24 cellular contexts compared by ENCODE assay signal in the genomic region with DNA sequence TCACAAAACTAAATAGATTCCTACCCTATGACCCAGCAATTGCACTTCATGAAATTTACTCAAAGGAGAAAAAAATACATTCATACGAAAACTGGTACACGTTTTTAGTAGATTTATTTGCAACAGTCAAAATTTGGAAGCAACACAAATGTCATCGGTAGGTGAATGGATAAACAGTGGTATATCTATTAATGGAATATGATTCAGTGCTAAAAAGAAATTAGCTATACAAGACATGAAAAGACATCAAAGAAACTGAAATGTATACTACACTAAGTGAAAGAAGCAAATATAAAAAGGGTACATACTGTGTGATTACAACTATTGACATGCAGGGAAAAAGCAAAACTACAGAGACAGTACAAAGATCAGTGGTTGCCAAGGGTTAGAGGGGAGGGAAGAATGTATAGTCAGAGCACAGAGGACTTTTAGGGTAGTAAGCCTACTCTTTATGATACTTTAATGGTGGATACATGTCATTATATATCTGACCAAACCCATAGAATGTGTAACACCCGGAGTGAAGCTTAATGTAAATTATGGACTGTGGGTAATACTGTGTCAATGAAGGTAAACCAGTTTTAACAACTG. TPM values are rescaled to one million over a fixed set of nuclear protein-coding genes. Genes with fewer than 3 reads are reported as not detected.
A peak's percentile ranks its signal among the peaks of the same experiment; 100 is the strongest.
DNase-seq lines count a peak whose midpoint lies in the region; ATAC-seq, FAIRE-seq and TF ChIP-seq lines count a peak whose summit lies in the region.
"Had no signal": no experiment of that assay in that cellular context is flagged by ENCODE, and none has a peak within 500 bp of the region (broad histone marks: within the 10 kb centered on the region; RNA-seq: fewer than 3 reads in every experiment).

No MANE protein-coding gene starts in this region.

- no peaks in the 10 kb centered on the region for H3K36me3 ChIP-seq in CD8-positive, alpha-beta T cell (ENCODE audit: insufficient read depth, low read length)
- H3K36me3 ChIP-seq in gastrocnemius medialis: no peaks in the 10 kb centered on the region
- H3K36me3 ChIP-seq: BE2C had no signal

- peaks cover 25% of the 10 kb centered on the region for H3K4me1 ChIP-seq in CD8-positive, alpha-beta T cell (ENCODE audit: insufficient read depth, low read length)
- peaks cover 34 to 40% of the 10 kb centered on the region in 2 donors for H3K4me1 ChIP-seq in gastrocnemius medialis
- H3K4me1 ChIP-seq: BE2C, Caco-2 had no signal

- no peaks in the 10 kb centered on the region for H3K9me3 ChIP-seq in CD8-positive, alpha-beta T cell (ENCODE audit: low read length)
- no peaks in the 10 kb centered on the region for H3K9me3 ChIP-seq in gastrocnemius medialis
- H3K9me3 ChIP-seq: A549, BE2C, Caco-2 had no signal

- FAIRE-seq in GM12891 (lab: Jason Lieb, UNC): no peak
- FAIRE-seq: A549, GM19239, H1 had no signal

- peaks cover 24% of the 10 kb centered on the region for H3K9me3 Mint-ChIP-seq in activated naive CD8-positive, alpha-beta T cell (ENCODE audit: low read depth)
- peaks cover 32% of the 10 kb centered on the region for H3K9me3 Mint-ChIP-seq in activated naive CD8-positive, alpha-beta T cell treated with anti-CD3 and anti-CD28 coated beads for 36 hours
- H3K9me3 Mint-ChIP-seq in CD8-positive, alpha-beta T cell: peaks cover 37% of the 10 kb centered on the region
- peaks cover 40% of the 10 kb centered on the region for H3K9me3 Mint-ChIP-seq in T-helper 2 cell treated with Interferon-gamma antibody and Interleukin-4, amounts not matched to agents 5 μg/mL and 100 μg/mL, for 36 hours

- no peak overlapping the region for H3K27ac ChIP-seq in CD8-positive, alpha-beta T cell (ENCODE audit: low read depth, low read length)
- H3K27ac ChIP-seq in gastrocnemius medialis: peak overlapping the region in 3 of 4 donors; percentile 5 to 30 (median 12)
- H3K27ac ChIP-seq: A549; BLaER1 treated with 17β-estradiol and CSF1 and Interleukin-3, amounts not matched to agents 10 nM and 100 nM; GM23248 had no signal

- peaks cover 35% of the 10 kb centered on the region for H3K4me1 Mint-ChIP-seq in activated naive CD8-positive, alpha-beta T cell (ENCODE audit: low read depth)
- H3K4me1 Mint-ChIP-seq in activated naive CD8-positive, alpha-beta T cell treated with anti-CD3 and anti-CD28 coated beads for 36 hours: peaks cover 32% of the 10 kb centered on the region
- H3K4me1 Mint-ChIP-seq in CD8-positive, alpha-beta T cell (ENCODE audit: low read depth): peaks cover 56% of the 10 kb centered on the region
- peaks cover 27% of the 10 kb centered on the region for H3K4me1 Mint-ChIP-seq in T-helper 2 cell treated with Interferon-gamma antibody and Interleukin-4, amounts not matched to agents 5 μg/mL and 100 μg/mL, for 36 hours (ENCODE audit: low read depth)

- DNase-seq in activated naive CD8-positive, alpha-beta T cell treated with anti-CD3 and anti-CD28 coated beads for 36 hours: no peak
- DNase-seq in CD8-positive, alpha-beta T cell: no peak
- no peak for DNase-seq in left colon
- DNase-seq in gastrocnemius medialis: no peak
- no peak for DNase-seq in T-helper 2 cell treated with Interferon-gamma antibody and Interleukin-4, amounts not matched to agents 5 μg/mL and 100 μg/mL, for 36 hours (ENCODE audit: low spot score)
- DNase-seq in SW 1271 (lab: John Stamatoyannopoulos, UW): no peak
- DNase-seq in GM12891 (ENCODE audit: insufficient read length, low spot score): no peak
- DNase-seq: 8988T; ACHN; AML-193; BE2C; Caco-2; CD4-positive, alpha-beta memory T cell; DMS153; DND-41; GM23248; H7; HCEC 1CT had no signal

- no peaks in the 10 kb centered on the region for H3K27me3 Mint-ChIP-seq in activated naive CD8-positive, alpha-beta T cell
- H3K27me3 Mint-ChIP-seq in activated naive CD8-positive, alpha-beta T cell treated with anti-CD3 and anti-CD28 coated beads for 36 hours: no peaks in the 10 kb centered on the region
- no peaks in the 10 kb centered on the region for H3K27me3 Mint-ChIP-seq in CD8-positive, alpha-beta T cell (ENCODE audit: low read depth)
- no peaks in the 10 kb centered on the region for H3K27me3 Mint-ChIP-seq in T-helper 2 cell treated with Interferon-gamma antibody and Interleukin-4, amounts not matched to agents 5 μg/mL and 100 μg/mL, for 36 hours (ENCODE audit: low read depth)
- H3K27me3 Mint-ChIP-seq: CD4-positive, alpha-beta memory T cell had no signal

- intact Hi-C loops in CD8-positive, alpha-beta T cell (cut with DNase I, micrococcal nuclease): loop anchor here (2.0 to 5.0 kb wide), 2 partner anchors 31 to 35 kb away; a partner anchor contains a TSS
- intact Hi-C loops in left colon (cut with DNase I, micrococcal nuclease): no loop called here
- intact Hi-C loops in gastrocnemius medialis (cut with DNase I; ENCODE audit: low total_unique reads): no loop called here

- no peak overlapping the region for H3K4me3 Mint-ChIP-seq in activated naive CD8-positive, alpha-beta T cell
- no peak overlapping the region for H3K4me3 Mint-ChIP-seq in activated naive CD8-positive, alpha-beta T cell treated with anti-CD3 and anti-CD28 coated beads for 36 hours
- no peak overlapping the region for H3K4me3 Mint-ChIP-seq in CD8-positive, alpha-beta T cell
- H3K4me3 Mint-ChIP-seq in T-helper 2 cell treated with Interferon-gamma antibody and Interleukin-4, amounts not matched to agents 5 μg/mL and 100 μg/mL, for 36 hours: no peak overlapping the region
- H3K4me3 Mint-ChIP-seq: CD14-positive monocyte; CD4-positive, alpha-beta memory T cell had no signal

- H3K4me3 ChIP-seq in CD8-positive, alpha-beta T cell (ENCODE audit: low read depth, low read length): no peak overlapping the region
- H3K4me3 ChIP-seq in gastrocnemius medialis: no peak overlapping the region
- H3K4me3 ChIP-seq: A549; BLaER1 treated with 17β-estradiol and CSF1 and Interleukin-3, amounts not matched to agents 10 nM and 100 nM; GM23248 had no signal

- POLR2A ChIA-PET in CD8-positive, alpha-beta T cell (lab: Charles Lee): no interaction called here

- peaks cover 19% of the 10 kb centered on the region for H3K36me3 Mint-ChIP-seq in activated naive CD8-positive, alpha-beta T cell
- peaks cover 54% of the 10 kb centered on the region for H3K36me3 Mint-ChIP-seq in activated naive CD8-positive, alpha-beta T cell treated with anti-CD3 and anti-CD28 coated beads for 36 hours
- H3K36me3 Mint-ChIP-seq in CD8-positive, alpha-beta T cell: peaks cover 42% of the 10 kb centered on the region
- H3K36me3 Mint-ChIP-seq in T-helper 2 cell treated with Interferon-gamma antibody and Interleukin-4, amounts not matched to agents 5 μg/mL and 100 μg/mL, for 36 hours (ENCODE audit: low read depth): peaks cover 52% of the 10 kb centered on the region

- TF ChIP-seq CTCF in CD8-positive, alpha-beta T cell (IDR thresholded peaks at IDR 0.05): no peak
- TF ChIP-seq CTCF in gastrocnemius medialis (IDR thresholded peaks at IDR 0.05 in 4 of 5, conservative IDR thresholded peaks at IDR 0.05 in 1 of 5): no peak

- CTCF ChIA-PET in CD8-positive, alpha-beta T cell (lab: Charles Lee): interaction anchor here (1.9 kb wide), 1 partner anchor 34 kb away, joined by 8 read pairs; no protein-coding TSS in a partner anchor

- peak overlapping the region; percentile 13 for H3K27ac Mint-ChIP-seq in activated naive CD8-positive, alpha-beta T cell
- no peak overlapping the region for H3K27ac Mint-ChIP-seq in activated naive CD8-positive, alpha-beta T cell treated with anti-CD3 and anti-CD28 coated beads for 36 hours
- H3K27ac Mint-ChIP-seq in CD8-positive, alpha-beta T cell: peak overlapping the region; percentile 8
- no peak overlapping the region for H3K27ac Mint-ChIP-seq in T-helper 2 cell treated with Interferon-gamma antibody and Interleukin-4, amounts not matched to agents 5 μg/mL and 100 μg/mL, for 36 hours
- H3K27ac Mint-ChIP-seq: CD14-positive monocyte had no signal

- TF ChIP-seq POLR2A in gastrocnemius medialis (IDR thresholded peaks at IDR 0.05): no peak
- no peak for TF ChIP-seq POLR2A in GM12891 (IDR thresholded peaks at IDR 0.05; ENCODE audit: low read depth, low read length)

- no peak for ATAC-seq in CD8-positive, alpha-beta T cell
- ATAC-seq in left colon: peak; percentile 76
- ATAC-seq in gastrocnemius medialis: no peak
- ATAC-seq: A549 had no signal

- H3K27me3 ChIP-seq in CD8-positive, alpha-beta T cell (ENCODE audit: insufficient read depth, low read length): no peaks in the 10 kb centered on the region
- no peaks in the 10 kb centered on the region for H3K27me3 ChIP-seq in gastrocnemius medialis
- H3K27me3 ChIP-seq: BE2C; BLaER1 treated with 17β-estradiol and CSF1 and Interleukin-3, amounts not matched to agents 10 nM and 100 nM had no signal

- in situ Hi-C loops in gastrocnemius medialis (cut with MboI; ENCODE audit: low sequenced_read_pairs in 4 of 4): no loop called here

TF ChIP-seq in GM12891, 5 proteins besides CTCF, POLR2A, EP300 and RAD21:
- no peak for TF ChIP-seq SPI1 (IDR thresholded peaks at IDR 0.05; ENCODE audit: low read depth, low read length)
- no peak for TF ChIP-seq PAX5 (IDR thresholded peaks at IDR 0.05; ENCODE audit: insufficient read depth, low read length, severe bottlenecking)
- TF ChIP-seq POLR2AphosphoS5 (IDR thresholded peaks at IDR 0.05; ENCODE audit: low read depth, low read length): no peak
- TF ChIP-seq TAF1 (IDR thresholded peaks at IDR 0.05; ENCODE audit: low read depth, low read length): no peak
- TF ChIP-seq POU2F2 (IDR thresholded peaks at IDR 0.05; ENCODE audit: low read depth, low read length): no peak

RNA-seq across cellular contexts. Expression of a gene that starts 31.6 kb away (rescaled TPM):
- 10 to 100 TPM; 28.6 to 30.5 TPM for total RNA-seq in activated naive CD8-positive, alpha-beta T cell treated with anti-CD3 and anti-CD28 coated beads for 36 hours
- 10 to 100 TPM; 21.3 to 23.1 TPM for total RNA-seq in CD8-positive, alpha-beta T cell
- total RNA-seq in left colon: 10 to 100 TPM; 11.8 to 14.4 TPM
- total RNA-seq in gastrocnemius medialis: 10 to 100 TPM in 2 of 4 donors, 1 to 10 TPM in 2; 9.6 to 11.7 (median 10.7) TPM
- polyA plus RNA-seq in GM12891 (2012; ENCODE audit: low read depth, missing spikeins): 6.8 TPM

Comparison
In these comparisons a context has a peak if more than half of its experiments do, and no peak if none do; other contexts are left out.
1. H3K27ac Mint-ChIP-seq: peak in activated naive CD8-positive, alpha-beta T cell (single experiment) and CD8-positive, alpha-beta T cell (single experiment); none in activated naive CD8-positive, alpha-beta T cell treated with anti-CD3 and anti-CD28 coated beads for 36 hours (single experiment) and T-helper 2 cell treated with Interferon-gamma antibody and Interleukin-4, amounts not matched to agents 5 μg/mL and 100 μg/mL, for 36 hours (single experiment).
2. intact Hi-C loops: an anchor here in CD8-positive, alpha-beta T cell (2.0 to 5.0 kb wide); none called in left colon and gastrocnemius medialis.